In genomic region chr10:96138102-96138501, GRCh38 we compare ENCODE assay signal across 11 cellular contexts.
DNase-seq lines count a peak whose midpoint lies in the region; ATAC-seq and FAIRE-seq lines count a peak whose summit lies in the region.
"Had no signal": no experiment of that assay in that cellular context is flagged by ENCODE, and none has a peak within 500 bp of the region (broad histone marks: within the 10 kb centered on the region; RNA-seq: fewer than 3 reads in every experiment).

No MANE protein-coding gene starts in this region.

- no peak for FAIRE-seq in HTR-8/SVneo (lab: Jason Lieb, UNC)

- ATAC-seq in GM18498 (IDR thresholded peaks at IDR 0.05; ENCODE audit: unreplicated experiment) (peak; percentile 98), GM19395 (IDR thresholded peaks at IDR 0.05; ENCODE audit: unreplicated experiment) (peak; percentile 98), HG02840 (IDR thresholded peaks at IDR 0.05; ENCODE audit: low FRiP score, unreplicated experiment) (peak; percentile 54), HG03571 (IDR thresholded peaks at IDR 0.05; ENCODE audit: unreplicated experiment) (peak; percentile 95)

- DNase-seq in LoVo (ENCODE audit: low spot score) (no peak), HTR-8/SVneo (ENCODE audit: insufficient read length, low spot score) (no peak), kidney tubule cell (ENCODE audit: low spot score) (no peak)
- DNase-seq in stimulated activated CD8-positive, alpha-beta memory T cell treated with anti-CD3 and anti-CD28 coated beads, Interleukin-4, amount 100 ng/mL, for 48 hours = no peak
- DNase-seq: aorta; stimulated activated CD4-positive, alpha-beta T cell treated with anti-CD3 and anti-CD28 coated beads, Interleukin-15, amount 100 ng/mL, for 24 hours; thyroid gland had no signal
